ENCODE assay signal across 16 cellular contexts in the genomic region with DNA sequence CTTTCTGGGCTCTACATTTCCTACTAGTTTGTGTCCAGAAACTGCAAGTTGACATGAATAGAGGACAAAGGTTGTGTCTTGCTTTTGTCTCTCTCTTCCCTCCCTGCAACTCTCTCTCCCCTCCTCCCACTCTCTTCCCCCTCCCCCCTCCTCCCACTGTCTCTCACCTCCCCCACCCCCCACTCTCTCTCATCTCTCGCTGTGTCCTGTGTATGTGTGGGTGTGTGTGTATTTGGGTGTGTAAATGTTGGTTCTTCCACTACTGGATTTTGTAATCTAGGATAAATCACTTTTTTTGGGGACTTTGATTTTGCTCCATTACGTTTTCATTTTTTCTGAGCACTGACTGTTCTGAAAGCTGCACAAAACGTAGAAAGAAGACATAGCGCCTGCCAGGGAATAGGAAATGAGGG. TPM values are rescaled to one million over a fixed set of nuclear protein-coding genes. Genes with fewer than 3 reads are reported as not detected.
DNase-seq lines count a peak whose midpoint lies in the region; ATAC-seq and TF ChIP-seq lines count a peak whose summit lies in the region.
"Had no signal": no experiment of that assay in that cellular context is flagged by ENCODE, and none has a peak within 500 bp of the region (broad histone marks: within the 10 kb centered on the region; RNA-seq: fewer than 3 reads in every experiment).

No MANE protein-coding gene starts in this region.

- H3K27me3 Mint-ChIP-seq in activated naive CD4-positive, alpha-beta T cell treated with anti-CD3 and anti-CD28 coated beads, Interleukin-2, amount 50 U/mL, for 24 hours, result no peaks in the 10 kb centered on the region
- no peaks in the 10 kb centered on the region for H3K27me3 Mint-ChIP-seq in activated T-helper 17 cell treated with anti-CD3 and anti-CD28 coated beads, Interleukin-2, amount 50 U/mL, for 72 hours
- no peaks in the 10 kb centered on the region for H3K27me3 Mint-ChIP-seq in progenitor cell of endocrine pancreas

- intact Hi-C loops in left colon (cut with DNase I, micrococcal nuclease), result no loop called here

- H3K4me3 Mint-ChIP-seq in activated naive CD4-positive, alpha-beta T cell treated with anti-CD3 and anti-CD28 coated beads, Interleukin-2, amount 50 U/mL, for 24 hours, result no peak overlapping the region
- peak overlapping the region; percentile 4 for H3K4me3 Mint-ChIP-seq in activated T-helper 17 cell treated with anti-CD3 and anti-CD28 coated beads, Interleukin-2, amount 50 U/mL, for 72 hours
- peak overlapping the region; percentile 58 for H3K4me3 Mint-ChIP-seq in progenitor cell of endocrine pancreas (ENCODE audit: low read depth)

- DNase-seq in activated naive CD4-positive, alpha-beta T cell treated with Interleukin-2 at 50 U/mL for 16 hours, result no peak
- DNase-seq in left colon (no peak), progenitor cell of endocrine pancreas (ENCODE audit: low spot score, unreplicated experiment) (no peak), globus pallidus (ENCODE audit: low spot score) (no peak), GF-D8 (lab: John Stamatoyannopoulos, UW) (no peak)
- DNase-seq: activated CD4-positive, CD25-positive, alpha-beta regulatory T cell; activated T-cell treated with anti-CD3 and anti-CD28 coated beads, Interleukin-2, amount 50 U/mL, for 1 hour; left cardiac atrium; MM.1S; NCI-H2029; Right ventricle myocardium superior; spleen; tibial artery had no signal

- H3K9me3 Mint-ChIP-seq in activated naive CD4-positive, alpha-beta T cell treated with anti-CD3 and anti-CD28 coated beads, Interleukin-2, amount 50 U/mL, for 24 hours, result no peaks in the 10 kb centered on the region
- no peaks in the 10 kb centered on the region for H3K9me3 Mint-ChIP-seq in activated T-helper 17 cell treated with anti-CD3 and anti-CD28 coated beads, Interleukin-2, amount 50 U/mL, for 72 hours
- H3K9me3 Mint-ChIP-seq in progenitor cell of endocrine pancreas (ENCODE audit: low read depth), result no peaks in the 10 kb centered on the region

- no peak for ATAC-seq in activated T-helper 17 cell treated with anti-CD3 and anti-CD28 coated beads, Interleukin-2, amount 50 U/mL, for 72 hours (replicated peaks)
- peak; percentile 64 for ATAC-seq in left colon
- no peak for ATAC-seq in GM18498 (IDR thresholded peaks at IDR 0.05; ENCODE audit: unreplicated experiment)
- ATAC-seq: left cardiac atrium had no signal

- peaks cover 12% of the 10 kb centered on the region for H3K36me3 Mint-ChIP-seq in activated naive CD4-positive, alpha-beta T cell treated with anti-CD3 and anti-CD28 coated beads, Interleukin-2, amount 50 U/mL, for 24 hours
- H3K36me3 Mint-ChIP-seq in activated T-helper 17 cell treated with anti-CD3 and anti-CD28 coated beads, Interleukin-2, amount 50 U/mL, for 72 hours (ENCODE audit: low read depth), result peaks cover 67% of the 10 kb centered on the region
- H3K36me3 Mint-ChIP-seq in progenitor cell of endocrine pancreas (ENCODE audit: insufficient read depth), result peaks cover 6% of the 10 kb centered on the region

- TF ChIP-seq CTCF in progenitor cell of endocrine pancreas (IDR thresholded peaks at IDR 0.05; ENCODE audit: unreplicated experiment), result no peak

- peak overlapping the region; percentile 60 for H3K27ac Mint-ChIP-seq in activated naive CD4-positive, alpha-beta T cell treated with anti-CD3 and anti-CD28 coated beads, Interleukin-2, amount 50 U/mL, for 24 hours
- H3K27ac Mint-ChIP-seq in activated T-helper 17 cell treated with anti-CD3 and anti-CD28 coated beads, Interleukin-2, amount 50 U/mL, for 72 hours, result no peak overlapping the region
- peak overlapping the region; percentile 36 for H3K27ac Mint-ChIP-seq in progenitor cell of endocrine pancreas

- peaks cover 32% of the 10 kb centered on the region for H3K4me1 Mint-ChIP-seq in activated naive CD4-positive, alpha-beta T cell treated with anti-CD3 and anti-CD28 coated beads, Interleukin-2, amount 50 U/mL, for 24 hours
- peaks cover 13% of the 10 kb centered on the region for H3K4me1 Mint-ChIP-seq in activated T-helper 17 cell treated with anti-CD3 and anti-CD28 coated beads, Interleukin-2, amount 50 U/mL, for 72 hours
- H3K4me1 Mint-ChIP-seq in progenitor cell of endocrine pancreas (ENCODE audit: low read depth), result peaks cover 19% of the 10 kb centered on the region

RNA-seq across cellular contexts. Expression of a gene that starts 48.4 kb away (rescaled TPM):
- total RNA-seq in activated T-helper 17 cell treated with anti-CD3 and anti-CD28 coated beads, Interleukin-2, amount 50 U/mL, for 72 hours, result 10 to 100 TPM; 30.3 to 48.6 TPM
- total RNA-seq in left colon, result 10 to 100 TPM; 20.7 to 26.9 TPM
- total RNA-seq in progenitor cell of endocrine pancreas, result 30.6 and 31.1 TPM in 2 replicates
